Comparison of ENCODE assay signal across 10 cellular contexts in the genomic region with DNA sequence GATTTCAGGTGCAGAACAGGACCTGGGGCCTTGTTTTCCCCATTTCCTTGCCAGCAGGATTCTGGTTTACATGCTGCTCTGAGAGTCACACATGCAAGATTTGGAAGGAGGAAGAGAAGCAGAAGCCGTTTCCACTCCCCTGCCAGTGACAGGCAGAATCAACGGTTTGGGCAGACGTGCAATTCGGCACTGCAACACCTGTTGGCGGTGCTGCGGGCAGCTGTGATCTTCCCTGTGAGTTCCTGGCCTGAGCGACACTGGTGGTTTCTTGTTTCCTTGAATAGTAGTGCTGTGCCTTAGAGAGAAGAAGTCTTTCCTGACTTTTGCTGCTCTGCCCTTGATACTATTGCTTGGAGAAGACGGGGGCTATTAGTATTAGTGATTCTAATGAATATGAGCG.
"Had no signal": no experiment of that assay in that cellular context is flagged by ENCODE, and none has a peak within 500 bp of the region (broad histone marks: within the 10 kb centered on the region; RNA-seq: fewer than 3 reads in every experiment).

No MANE protein-coding gene starts in this region.

- H3K27me3 Mint-ChIP-seq: IgD-negative memory B cell had no signal

- H3K4me3 Mint-ChIP-seq: HFFc6, IgD-negative memory B cell had no signal

- DNase-seq: GM23248, GOT3, H7, HFFc6, KBM-7 had no signal

- H3K9me3 ChIP-seq: HAP-1 had no signal

- H3K4me1 Mint-ChIP-seq: IgD-negative memory B cell had no signal

- H3K36me3 ChIP-seq: HAP-1 had no signal

- H3K4me3 ChIP-seq: GM23248, HAP-1 had no signal

- H3K27ac ChIP-seq: GM23248, HL-60 had no signal

- H3K4me1 ChIP-seq: HAP-1 had no signal

- H3K27ac Mint-ChIP-seq: HFFc6, IgD-negative memory B cell had no signal

- H3K36me3 Mint-ChIP-seq: IgD-negative memory B cell had no signal

- ATAC-seq: HCT116, HepG2 had no signal
